1 cellular context compared by ENCODE assay signal in genomic region chr3:4584537-4585249, GRCh38.
TF ChIP-seq lines count a peak whose summit lies in the region.

No MANE protein-coding gene starts in this region.

TF ChIP-seq in K562, 482 proteins besides CTCF, POLR2A, EP300 and RAD21 (continued from another document):
- peak; percentile 28; the same call in 1 of the 2 replicates for TF ChIP-seq ZBTB40 (IDR thresholded peaks at IDR 0.05)
- no peak for TF ChIP-seq ZBTB40 (CRISPR knock-in tag; IDR thresholded peaks at IDR 0.05)
- no peak for TF ChIP-seq HES1 (IDR thresholded peaks at IDR 0.05; ENCODE audit: low read depth)
- 0 out of 2 replicates have a peak, but pooled peaks have one; percentile 22 for TF ChIP-seq CC2D1A (IDR thresholded peaks at IDR 0.05)
